In genomic region chr19:3651684-3652083, GRCh38 we compare ENCODE assay signal across 9 cellular contexts. TPM values are rescaled to one million over a fixed set of nuclear protein-coding genes. Genes with fewer than 3 reads are reported as not detected.
"Had no signal": no experiment of that assay in that cellular context is flagged by ENCODE, and none has a peak within 500 bp of the region (broad histone marks: within the 10 kb centered on the region; RNA-seq: fewer than 3 reads in every experiment).

No MANE protein-coding gene starts in this region.

- H3K27me3 Mint-ChIP-seq: IgD-negative memory B cell had no signal

- H2AFZ ChIP-seq: GM23338 had no signal

- ATAC-seq: GM23338, HepG2 had no signal

- H3K4me2 ChIP-seq: GM23338 had no signal

- H3K27ac Mint-ChIP-seq: GM23338, H9 had no signal

- H3K4me3 Mint-ChIP-seq: GM23338, H9, IgD-negative memory B cell had no signal

- FAIRE-seq: H1, H54, HepG2 had no signal

- H3K4me1 Mint-ChIP-seq: GM23338, H9, IgD-negative memory B cell had no signal

- H3K4me3 ChIP-seq: GM23338 had no signal

- DNase-seq: H9, HCEC 1CT had no signal

- H3K27ac ChIP-seq: HL-60 had no signal

- H3K9me3 Mint-ChIP-seq: GM23338, H9, IgD-negative memory B cell had no signal

RNA-seq across cellular contexts. Expression of gene TBXA2R, which starts 45.0 kb away (rescaled TPM):
- total RNA-seq: HepG2 had no signal

RNA-seq across cellular contexts. Expression of gene TJP3, which starts 56.5 kb away (rescaled TPM):
- total RNA-seq: HT1080 had no signal
